In genomic region chr17:70636517-70637133, GRCh38 we compare ENCODE assay signal across 8 cellular contexts.
A peak's percentile ranks its signal among the peaks of the same experiment; 100 is the strongest.
DNase-seq lines count a peak whose midpoint lies in the region; ATAC-seq and TF ChIP-seq lines count a peak whose summit lies in the region.

No MANE protein-coding gene starts in this region.

- ATAC-seq in HG03565 (IDR thresholded peaks at IDR 0.05; ENCODE audit: unreplicated experiment) (peak; percentile 68), T-cell (replicated peaks in 1 of 4) (no peak)

- CTCF ChIA-PET in T-cell (lab: Charles Lee): interaction anchor here in 1 of 2 donors (0.6 kb wide), 1 partner anchor 19 kb away, joined by 3 read pairs; no protein-coding TSS in a partner anchor

- H3K27me3 Mint-ChIP-seq in endodermal cell (ENCODE audit: insufficient read depth): no peaks in the 10 kb centered on the region
- peaks cover 1 to 5% of the 10 kb centered on the region in 2 donors for H3K27me3 Mint-ChIP-seq in T-cell

- no peaks in the 10 kb centered on the region for H3K36me3 ChIP-seq in OCI-LY3 (replicated peaks; ENCODE audit: low read depth, low read length)
- H3K36me3 ChIP-seq in endodermal cell (ENCODE audit: control insufficient read depth, insufficient read depth, low read length): no peaks in the 10 kb centered on the region
- no peaks in the 10 kb centered on the region for H3K36me3 ChIP-seq in neural cell (ENCODE audit: insufficient read depth, low read length)

- no peak for TF ChIP-seq EP300 in neural cell (conservative IDR thresholded peaks at IDR 0.05; ENCODE audit: poor library complexity, severe bottlenecking)

- H3K79me2 ChIP-seq in OCI-LY3 (ENCODE audit: low read length): no peaks in the 10 kb centered on the region
- H3K79me2 ChIP-seq in neural cell (replicated peaks; ENCODE audit: insufficient read depth, low read length): no peaks in the 10 kb centered on the region

- H3K36me3 Mint-ChIP-seq in endodermal cell (ENCODE audit: low read depth) (no peaks in the 10 kb centered on the region), T-cell (no peaks in the 10 kb centered on the region)

- H3K4me2 ChIP-seq in OCI-LY3 (ENCODE audit: low read length): no peak overlapping the region
- H3K4me2 ChIP-seq in neural cell (ENCODE audit: low read length): no peak overlapping the region

- H3K9me3 ChIP-seq in OCI-LY3 (ENCODE audit: insufficient read depth, low read length): no peaks in the 10 kb centered on the region
- H3K9me3 ChIP-seq in endodermal cell (ENCODE audit: control insufficient read depth, low read length): no peaks in the 10 kb centered on the region
- H3K9me3 ChIP-seq in neural cell (ENCODE audit: low read length): no peaks in the 10 kb centered on the region

- H3K4me1 ChIP-seq in OCI-LY3 (ENCODE audit: low read length) (no peaks in the 10 kb centered on the region), endodermal cell (ENCODE audit: control insufficient read depth, insufficient read depth, low read length) (no peaks in the 10 kb centered on the region)

- H3K9me2 ChIP-seq in neural cell (ENCODE audit: insufficient read depth, low read length): no peaks in the 10 kb centered on the region

- 35 to 67% methylated on average over 1 to 2 of the region's 2 CpGs for WGBS in endodermal cell (ENCODE audit: insufficient coverage in 1 of 2, insufficient read length in 1 of 2), 2 experiments

- H3K27me3 ChIP-seq in OCI-LY3 (ENCODE audit: low read depth, low read length) (no peaks in the 10 kb centered on the region), endodermal cell (ENCODE audit: control insufficient read depth, insufficient read depth, low read length, poor library complexity, severe bottlenecking) (no peaks in the 10 kb centered on the region), neural cell (ENCODE audit: insufficient read depth, low read depth, low read length) (no peaks in the 10 kb centered on the region)

- H3K27ac Mint-ChIP-seq in endodermal cell (no peak overlapping the region), T-cell (no peak overlapping the region)

- H3K9ac ChIP-seq in OCI-LY3 (ENCODE audit: low read length): no peak overlapping the region
- no peak overlapping the region for H3K9ac ChIP-seq in endodermal cell (ENCODE audit: extremely low read depth, low read length, poor library complexity, severe bottlenecking)
- no peak overlapping the region for H3K9ac ChIP-seq in neural cell (ENCODE audit: low read length)

- H3K27ac ChIP-seq in OCI-LY3 (ENCODE audit: low read length) (no peak overlapping the region), endodermal cell (ENCODE audit: low read depth, low read length) (no peak overlapping the region), neural cell (ENCODE audit: low read length) (peak overlapping the region; percentile 32)

- no peak overlapping the region for H2AFZ ChIP-seq in OCI-LY3 (ENCODE audit: low read depth, low read length)
- no peak overlapping the region for H2AFZ ChIP-seq in neural cell (ENCODE audit: low read depth, low read length)

- H3K9me3 Mint-ChIP-seq in endodermal cell (no peaks in the 10 kb centered on the region), T-cell (no peaks in the 10 kb centered on the region)

- H3K4me1 Mint-ChIP-seq in endodermal cell (no peaks in the 10 kb centered on the region), T-cell (no peaks in the 10 kb centered on the region)

- H3K4me3 ChIP-seq in OCI-LY3 (ENCODE audit: low read length): no peak overlapping the region
- H3K4me3 ChIP-seq in endodermal cell (ENCODE audit: low read length): no peak overlapping the region
- no peak overlapping the region for H3K4me3 ChIP-seq in neural cell (ENCODE audit: low read length)

- H4K20me1 ChIP-seq in OCI-LY3 (ENCODE audit: insufficient read depth, low read length) (no peaks in the 10 kb centered on the region), neural cell (ENCODE audit: insufficient read depth) (no peaks in the 10 kb centered on the region)

- POLR2A ChIA-PET in T-cell (lab: Charles Lee): no interaction called here

- H3F3A ChIP-seq in neural cell (ENCODE audit: insufficient read depth, low read length, poor library complexity, severe bottlenecking): no peaks in the 10 kb centered on the region

- DNase-seq in SIG-M5 treated with dmso at 0.1 percent for 504 hours (lab: John Stamatoyannopoulos, UW; ENCODE audit: unreplicated experiment): peak; percentile 41
- DNase-seq in SIG-M5 (lab: John Stamatoyannopoulos, UW): no peak
- DNase-seq in endodermal cell: no peak
- no peak for DNase-seq in T-cell
- DNase-seq in activated CD4-positive, CD25-positive, alpha-beta regulatory T cell (lab: John Stamatoyannopoulos, UW): no peak

- TF ChIP-seq RAD21 in neural cell (conservative IDR thresholded peaks at IDR 0.05): peak; percentile 95

- TF ChIP-seq CTCF in OCI-LY3 (IDR thresholded peaks at IDR 0.05; ENCODE audit: low read depth, low read length) (peak; percentile 78), endodermal cell (conservative IDR thresholded peaks at IDR 0.05) (peak; percentile 86), neural cell (IDR thresholded peaks at IDR 0.05; ENCODE audit: poor library complexity, severe bottlenecking) (peak; percentile 85)

- H3K4me3 Mint-ChIP-seq in endodermal cell (no peak overlapping the region), T-cell (no peak overlapping the region)

TF ChIP-seq in neural cell, 6 proteins besides CTCF, POLR2A, EP300 and RAD21:
- no peak for TF ChIP-seq TAF1 (IDR thresholded peaks at IDR 0.05; ENCODE audit: low read depth)
- no peak for TF ChIP-seq MXI1 (conservative IDR thresholded peaks at IDR 0.05; ENCODE audit: poor library complexity, severe bottlenecking)
- peak; percentile 97 for TF ChIP-seq SMC3 (conservative IDR thresholded peaks at IDR 0.05; ENCODE audit: poor library complexity)
- no peak for TF ChIP-seq REST (IDR thresholded peaks at IDR 0.05; ENCODE audit: borderline replicate concordance)
- TF ChIP-seq POLR2AphosphoS5 (IDR thresholded peaks at IDR 0.05): no peak
